In genomic region chr15:45481151-45481550, GRCh38 we compare ENCODE assay signal across 15 cellular contexts. TPM values are rescaled to one million over a fixed set of nuclear protein-coding genes. Genes with fewer than 3 reads are reported as not detected.
A peak's percentile ranks its signal among the peaks of the same experiment; 100 is the strongest.
DNase-seq lines count a peak whose midpoint lies in the region; ATAC-seq and TF ChIP-seq lines count a peak whose summit lies in the region.
"Had no signal": no experiment of that assay in that cellular context is flagged by ENCODE, and none has a peak within 500 bp of the region (broad histone marks: within the 10 kb centered on the region; RNA-seq: fewer than 3 reads in every experiment).

No MANE protein-coding gene starts in this region.

- H3K4me1 ChIP-seq in GM23338 (ENCODE audit: insufficient read depth) = peaks cover 15% of the 10 kb centered on the region

- H3F3A ChIP-seq in GM23338 (replicated peaks; ENCODE audit: low read depth) = no peaks in the 10 kb centered on the region

- no peak for ATAC-seq in GM23338
- ATAC-seq in GM19351 (IDR thresholded peaks at IDR 0.05; ENCODE audit: unreplicated experiment) = no peak
- no peak for ATAC-seq in activated CD8-positive, alpha-beta T cell treated with anti-CD3 and anti-CD28 coated beads, Interleukin-2, amount 10 ng/mL, durations not matched to agents 7 days and 5 days

- H3K27ac ChIP-seq in GM23338 (ENCODE audit: low read depth) = no peak overlapping the region

- TF ChIP-seq CTCF in GM23338 (conservative IDR thresholded peaks at IDR 0.05; ENCODE audit: low read depth in 2 of 2) = no peak
- no peak for TF ChIP-seq CTCF in GM20000 (IDR thresholded peaks at IDR 0.05; ENCODE audit: extremely low read depth, missing control alignments)

- H3K79me2 ChIP-seq in GM23338 (replicated peaks; ENCODE audit: insufficient read depth) = no peaks in the 10 kb centered on the region

- no peak overlapping the region for H3K4me3 Mint-ChIP-seq in GM23338
- H3K4me3 Mint-ChIP-seq in activated CD8-positive, alpha-beta T cell treated with anti-CD3 and anti-CD28 coated beads, Interleukin-2, amount 10 ng/mL, durations not matched to agents 7 days and 5 days = no peak overlapping the region
- H3K4me3 Mint-ChIP-seq: CD4-positive, alpha-beta memory T cell had no signal

- no peaks in the 10 kb centered on the region for H3K36me3 ChIP-seq in GM23338 (ENCODE audit: insufficient read depth)

- peaks cover 7% of the 10 kb centered on the region; the same call in 1 of the 2 replicates for H4K20me1 ChIP-seq in GM23338 (replicated peaks; ENCODE audit: insufficient read depth)

- H3K27me3 Mint-ChIP-seq in GM23338 (ENCODE audit: insufficient read depth, low read depth, poor library complexity) = peaks cover 44% of the 10 kb centered on the region
- no peaks in the 10 kb centered on the region for H3K27me3 Mint-ChIP-seq in activated CD8-positive, alpha-beta T cell treated with anti-CD3 and anti-CD28 coated beads, Interleukin-2, amount 10 ng/mL, durations not matched to agents 7 days and 5 days (ENCODE audit: low read depth)
- H3K27me3 Mint-ChIP-seq: CD4-positive, alpha-beta memory T cell had no signal

- 0 out of 2 replicates have a peak overlapping the region, but pooled peaks have one; percentile 24 for H3K4me2 ChIP-seq in GM23338

- no peaks in the 10 kb centered on the region for H3K36me3 Mint-ChIP-seq in GM23338 (ENCODE audit: low read depth)
- H3K36me3 Mint-ChIP-seq in activated CD8-positive, alpha-beta T cell treated with anti-CD3 and anti-CD28 coated beads, Interleukin-2, amount 10 ng/mL, durations not matched to agents 7 days and 5 days (ENCODE audit: low read depth) = no peaks in the 10 kb centered on the region
- H3K36me3 Mint-ChIP-seq: CD4-positive, alpha-beta memory T cell had no signal

- CTCF ChIA-PET in activated CD8-positive, alpha-beta T cell treated with anti-CD3 and anti-CD28 coated beads, Interleukin-2, amount 10 ng/mL, durations not matched to agents 7 days and 5 days (lab: Charles Lee) = interaction anchor here (1.3 kb wide), 1 partner anchor 8 kb away, joined by 3 read pairs; no protein-coding TSS in a partner anchor

- H3K4me3 ChIP-seq in GM23338 = no peak overlapping the region

- POLR2A ChIA-PET in activated CD8-positive, alpha-beta T cell treated with anti-CD3 and anti-CD28 coated beads, Interleukin-2, amount 10 ng/mL, durations not matched to agents 7 days and 5 days (lab: Charles Lee) = no interaction called here

- H3K27ac Mint-ChIP-seq in GM23338 = no peak overlapping the region
- no peak overlapping the region for H3K27ac Mint-ChIP-seq in activated CD8-positive, alpha-beta T cell treated with anti-CD3 and anti-CD28 coated beads, Interleukin-2, amount 10 ng/mL, durations not matched to agents 7 days and 5 days
- H3K27ac Mint-ChIP-seq: CD4-positive, alpha-beta memory T cell had no signal

- H3K9me2 ChIP-seq in GM23338 (ENCODE audit: insufficient read depth) = no peaks in the 10 kb centered on the region

- no peak overlapping the region for H2AFZ ChIP-seq in GM23338

- H3K4me1 Mint-ChIP-seq in GM23338 = peaks cover 10% of the 10 kb centered on the region; the same call in 2 of the 3 replicates
- H3K4me1 Mint-ChIP-seq in activated CD8-positive, alpha-beta T cell treated with anti-CD3 and anti-CD28 coated beads, Interleukin-2, amount 10 ng/mL, durations not matched to agents 7 days and 5 days (ENCODE audit: low read depth) = no peaks in the 10 kb centered on the region
- H3K4me1 Mint-ChIP-seq: CD4-positive, alpha-beta memory T cell had no signal

- DNase-seq in COR-L47 (lab: John Stamatoyannopoulos, UW) (peak; percentile 53), GM23338 (ENCODE audit: low spot score) (no peak), NCI-H1436 treated with DMSO at 0.1 percent for 48 hours (lab: John Stamatoyannopoulos, UW) (peak; percentile 3), NCI-H69 (lab: John Stamatoyannopoulos, UW) (peak; percentile 78), GM20000 (ENCODE audit: low spot score) (no peak), RPMI8226 (no peak)
- no peak for DNase-seq in activated CD8-positive, alpha-beta T cell treated with anti-CD3 and anti-CD28 coated beads, Interleukin-2, amount 10 ng/mL, durations not matched to agents 7 days and 5 days
- DNase-seq: C1 segment of cervical spinal cord; Caco-2; CD4-positive, alpha-beta memory T cell; DMS153; DND-41; GOT3; HCEC 1CT had no signal

- peaks cover 94% of the 10 kb centered on the region for H3K27me3 ChIP-seq in GM23338 (ENCODE audit: insufficient read depth)

- H3K9me3 Mint-ChIP-seq in GM23338 = no peaks in the 10 kb centered on the region
- H3K9me3 Mint-ChIP-seq in activated CD8-positive, alpha-beta T cell treated with anti-CD3 and anti-CD28 coated beads, Interleukin-2, amount 10 ng/mL, durations not matched to agents 7 days and 5 days (ENCODE audit: insufficient read depth) = no peaks in the 10 kb centered on the region
- H3K9me3 Mint-ChIP-seq: CD4-positive, alpha-beta memory T cell had no signal

TF ChIP-seq in GM23338, 12 proteins besides CTCF, POLR2A, EP300 and RAD21 (continues in another document):
- TF ChIP-seq EZH2phosphoT487 (IDR thresholded peaks at IDR 0.05; ENCODE audit: unreplicated experiment) (no peak), POLR2AphosphoS5 (IDR thresholded peaks at IDR 0.05; ENCODE audit: low read depth) (no peak), CREB1 (CRISPR knock-in tag; IDR thresholded peaks at IDR 0.05; ENCODE audit: low read depth) (no peak)
- TF ChIP-seq, protein P1, sequence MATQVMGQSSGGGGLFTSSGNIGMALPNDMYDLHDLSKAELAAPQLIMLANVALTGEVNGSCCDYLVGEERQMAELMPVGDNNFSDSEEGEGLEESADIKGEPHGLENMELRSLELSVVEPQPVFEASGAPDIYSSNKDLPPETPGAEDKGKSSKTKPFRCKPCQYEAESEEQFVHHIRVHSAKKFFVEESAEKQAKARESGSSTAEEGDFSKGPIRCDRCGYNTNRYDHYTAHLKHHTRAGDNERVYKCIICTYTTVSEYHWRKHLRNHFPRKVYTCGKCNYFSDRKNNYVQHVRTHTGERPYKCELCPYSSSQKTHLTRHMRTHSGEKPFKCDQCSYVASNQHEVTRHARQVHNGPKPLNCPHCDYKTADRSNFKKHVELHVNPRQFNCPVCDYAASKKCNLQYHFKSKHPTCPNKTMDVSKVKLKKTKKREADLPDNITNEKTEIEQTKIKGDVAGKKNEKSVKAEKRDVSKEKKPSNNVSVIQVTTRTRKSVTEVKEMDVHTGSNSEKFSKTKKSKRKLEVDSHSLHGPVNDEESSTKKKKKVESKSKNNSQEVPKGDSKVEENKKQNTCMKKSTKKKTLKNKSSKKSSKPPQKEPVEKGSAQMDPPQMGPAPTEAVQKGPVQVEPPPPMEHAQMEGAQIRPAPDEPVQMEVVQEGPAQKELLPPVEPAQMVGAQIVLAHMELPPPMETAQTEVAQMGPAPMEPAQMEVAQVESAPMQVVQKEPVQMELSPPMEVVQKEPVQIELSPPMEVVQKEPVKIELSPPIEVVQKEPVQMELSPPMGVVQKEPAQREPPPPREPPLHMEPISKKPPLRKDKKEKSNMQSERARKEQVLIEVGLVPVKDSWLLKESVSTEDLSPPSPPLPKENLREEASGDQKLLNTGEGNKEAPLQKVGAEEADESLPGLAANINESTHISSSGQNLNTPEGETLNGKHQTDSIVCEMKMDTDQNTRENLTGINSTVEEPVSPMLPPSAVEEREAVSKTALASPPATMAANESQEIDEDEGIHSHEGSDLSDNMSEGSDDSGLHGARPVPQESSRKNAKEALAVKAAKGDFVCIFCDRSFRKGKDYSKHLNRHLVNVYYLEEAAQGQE (IDR thresholded peaks at IDR 0.05; ENCODE audit: unreplicated experiment) = no peak

RNA-seq across cellular contexts. Expression of gene SLC30A4, which starts 41.4 kb away (rescaled TPM):
- 0.04 TPM in 1 of 2 replicates, not detected in the other for total RNA-seq in GM23338 (2014; rRNA removed; shearing (Covaris generic))
- polyA plus RNA-seq in GM23338 (2016; fragmentation: Nextera tagmentation; extraction: Ambion mirVana) = not detected in 2 replicates
- total RNA-seq in activated CD8-positive, alpha-beta T cell treated with anti-CD3 and anti-CD28 coated beads, Interleukin-2, amount 10 ng/mL, durations not matched to agents 7 days and 5 days = 1 to 10 TPM; 2.1 to 2.3 TPM

Comparison
In these comparisons a context has a peak if more than half of its experiments do, and no peak if none do; other contexts are left out.
1. DNase-seq: peak in COR-L47 (single experiment), NCI-H1436 treated with DMSO at 0.1 percent for 48 hours (single experiment) and NCI-H69 (single experiment); none in GM23338 (single experiment), GM20000 (single experiment), RPMI8226 (single experiment) and activated CD8-positive, alpha-beta T cell treated with anti-CD3 and anti-CD28 coated beads, Interleukin-2, amount 10 ng/mL, durations not matched to agents 7 days and 5 days (single experiment).